Comparison of ENCODE assay signal across 8 cellular contexts in the genomic region with DNA sequence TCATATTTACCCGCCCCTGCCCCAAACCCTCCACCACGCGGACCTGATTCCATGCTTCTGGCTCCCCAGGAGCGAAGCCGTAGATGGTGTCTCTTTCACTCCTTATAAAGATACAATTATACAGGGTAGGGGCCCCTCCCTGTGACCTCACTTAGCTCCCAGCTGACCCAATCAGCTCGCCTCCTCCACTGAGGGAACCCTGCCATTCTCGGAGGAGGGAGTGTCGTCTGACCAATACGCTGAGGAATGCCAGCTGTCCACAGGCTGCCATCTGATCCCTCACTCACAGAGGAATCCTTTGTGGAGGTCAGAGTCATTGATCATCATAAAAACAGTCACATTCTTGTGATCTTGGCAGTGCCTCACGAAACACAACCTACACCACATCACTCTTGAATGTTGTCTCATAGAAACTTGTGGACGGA.
DNase-seq lines count a peak whose midpoint lies in the region; ATAC-seq and TF ChIP-seq lines count a peak whose summit lies in the region.

No MANE protein-coding gene starts in this region.

- no peak overlapping the region for H3K4me3 ChIP-seq in epithelial cell of proximal tubule (ENCODE audit: low read depth, low read length)
- no peak overlapping the region for H3K4me3 ChIP-seq in CD8-positive, alpha-beta T cell (ENCODE audit: low read depth, low read length)

- H3K9me3 Mint-ChIP-seq in CD8-positive, alpha-beta T cell: no peaks in the 10 kb centered on the region

- H3K4me1 ChIP-seq in CD8-positive, alpha-beta T cell (ENCODE audit: insufficient read depth, low read length): no peaks in the 10 kb centered on the region

- CTCF ChIA-PET in CD8-positive, alpha-beta T cell (lab: Charles Lee): no interaction called here

- no peak for TF ChIP-seq CTCF in epithelial cell of proximal tubule (conservative IDR thresholded peaks at IDR 0.05; ENCODE audit: low read depth, low read length)
- no peak for TF ChIP-seq CTCF in CD8-positive, alpha-beta T cell (IDR thresholded peaks at IDR 0.05)

- H3K9me3 ChIP-seq in CD8-positive, alpha-beta T cell (ENCODE audit: low read length): no peaks in the 10 kb centered on the region

- POLR2A ChIA-PET in CD8-positive, alpha-beta T cell (lab: Charles Lee): no interaction called here

- H3K36me3 ChIP-seq in CD8-positive, alpha-beta T cell (ENCODE audit: insufficient read depth, low read length): no peaks in the 10 kb centered on the region

- intact Hi-C loops in CD8-positive, alpha-beta T cell (cut with DNase I, micrococcal nuclease): no loop called here

- no peaks in the 10 kb centered on the region for H3K36me3 Mint-ChIP-seq in CD8-positive, alpha-beta T cell

- no peak overlapping the region for H3K4me3 Mint-ChIP-seq in CD8-positive, alpha-beta T cell

- no peak overlapping the region for H3K27ac Mint-ChIP-seq in CD8-positive, alpha-beta T cell

- ATAC-seq in GM21447 (IDR thresholded peaks at IDR 0.05; ENCODE audit: unreplicated experiment) (no peak), HG02840 (IDR thresholded peaks at IDR 0.05; ENCODE audit: low FRiP score, unreplicated experiment) (no peak)
- ATAC-seq in CD8-positive, alpha-beta T cell: no peak

- H3K27ac ChIP-seq in CD8-positive, alpha-beta T cell (ENCODE audit: low read depth, low read length): no peak overlapping the region

- no peaks in the 10 kb centered on the region for H3K27me3 ChIP-seq in CD8-positive, alpha-beta T cell (ENCODE audit: insufficient read depth, low read length)

- DNase-seq in AG08396 (ENCODE audit: low spot score) (peak; percentile 98), NCI-H226 (peak; percentile 86), epithelial cell of proximal tubule (ENCODE audit: low read depth) (peak; percentile 96), mucosa of gallbladder (ENCODE audit: low spot score) (peak; percentile 82), HuH-7 (ENCODE audit: low spot score) (no peak)
- no peak for DNase-seq in CD8-positive, alpha-beta T cell

- H3K4me1 Mint-ChIP-seq in CD8-positive, alpha-beta T cell (ENCODE audit: low read depth): no peaks in the 10 kb centered on the region

- H3K27me3 Mint-ChIP-seq in CD8-positive, alpha-beta T cell (ENCODE audit: low read depth): no peaks in the 10 kb centered on the region

Comparison
In these comparisons a context has a peak if more than half of its experiments do, and no peak if none do; other contexts are left out.
1. DNase-seq: peak in AG08396 (single experiment), NCI-H226 (single experiment), epithelial cell of proximal tubule (single experiment) and mucosa of gallbladder (single experiment); none in HuH-7 (single experiment) and CD8-positive, alpha-beta T cell (0 of 7).